13 cellular contexts compared by ENCODE assay signal in the genomic region with DNA sequence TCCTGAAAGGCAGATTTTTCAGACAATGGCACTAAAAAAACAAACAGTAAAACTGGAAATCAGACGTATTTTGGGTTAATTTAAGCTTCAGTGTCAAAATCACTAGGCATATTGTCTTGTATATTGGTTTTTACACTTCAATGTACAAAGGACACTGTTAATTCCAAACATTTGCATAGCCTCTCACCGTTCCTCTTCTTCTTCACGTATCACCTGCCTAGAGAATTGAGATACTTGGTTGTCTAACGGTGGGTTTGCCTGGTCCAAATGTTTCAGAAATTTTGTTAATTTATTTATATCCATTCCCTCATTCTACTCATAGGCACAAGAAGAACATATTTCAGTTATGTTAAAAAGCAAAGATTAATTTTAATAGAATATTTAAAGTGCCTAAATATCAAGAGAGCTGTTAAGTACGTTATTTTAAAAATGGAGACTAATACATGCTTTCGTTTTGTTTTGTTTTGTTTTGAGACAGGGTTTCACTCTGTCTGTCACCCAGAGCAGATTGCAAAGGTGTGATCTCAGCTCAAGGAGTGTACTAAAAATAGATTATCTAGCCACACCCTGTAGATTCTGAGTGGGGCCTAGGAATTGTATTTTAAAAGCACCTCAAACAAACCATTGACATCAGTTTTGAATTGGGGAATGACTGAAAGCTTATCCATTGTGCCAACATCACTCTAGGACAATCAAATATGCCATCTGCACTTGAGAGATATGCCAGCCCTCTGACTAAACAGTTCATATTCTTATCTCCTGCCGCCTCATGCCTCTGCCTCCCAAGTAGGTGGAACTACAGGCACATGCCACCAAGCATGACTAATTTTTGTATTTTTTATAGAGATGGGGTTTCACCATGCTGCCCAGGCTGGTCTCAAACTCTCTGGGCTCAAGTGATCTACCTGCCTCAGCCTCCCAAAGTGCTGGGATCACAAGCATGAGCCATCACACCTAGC. TPM values are rescaled to one million over a fixed set of nuclear protein-coding genes. Genes with fewer than 3 reads are reported as not detected.
DNase-seq lines count a peak whose midpoint lies in the region; ATAC-seq and TF ChIP-seq lines count a peak whose summit lies in the region.
"Had no signal": no experiment of that assay in that cellular context is flagged by ENCODE, and none has a peak within 500 bp of the region (broad histone marks: within the 10 kb centered on the region; RNA-seq: fewer than 3 reads in every experiment).

No MANE protein-coding gene starts in this region.

- ATAC-seq in GM19324 (IDR thresholded peaks at IDR 0.05; ENCODE audit: low FRiP score, unreplicated experiment) (peak; percentile 98), HG02884 (IDR thresholded peaks at IDR 0.05; ENCODE audit: unreplicated experiment) (peak; percentile 90), HG03521 (IDR thresholded peaks at IDR 0.05; ENCODE audit: unreplicated experiment) (peak; percentile 91), foreskin keratinocyte (no peak)

- H4K20me1 ChIP-seq in DOHH2 (ENCODE audit: control insufficient read depth, insufficient read depth, low read depth, low read length) = no peaks in the 10 kb centered on the region

- H3K79me2 ChIP-seq in DOHH2 (ENCODE audit: control insufficient read depth, low read length) = no peaks in the 10 kb centered on the region

- H3K27ac ChIP-seq in DOHH2 (ENCODE audit: low read depth, low read length) (no peak overlapping the region), foreskin keratinocyte (no peak overlapping the region)
- H3K27ac ChIP-seq: RWPE1, VCaP had no signal

- no peaks in the 10 kb centered on the region for H3K9me2 ChIP-seq in DOHH2 (replicated peaks; ENCODE audit: control insufficient read depth, low read length)

- DNase-seq in CD1c-positive myeloid dendritic cell (ENCODE audit: extremely low spot score) = no peak
- DNase-seq in foreskin keratinocyte = no peak
- DNase-seq in NCI-H526 treated with DMSO at 0.1 percent for 48 hours (lab: John Stamatoyannopoulos, UW) = no peak
- no peak for DNase-seq in NCI-H187 (lab: John Stamatoyannopoulos, UW)
- DNase-seq: activated T-cell treated with anti-CD3 and anti-CD28 coated beads, Interleukin-2, amount 50 U/mL, for 48 hours; NCI-H1105; retina had no signal

- peaks cover 13% of the 10 kb centered on the region for H3K4me1 ChIP-seq in DOHH2 (ENCODE audit: control insufficient read depth, low read length)
- H3K4me1 ChIP-seq in foreskin keratinocyte = no peaks in the 10 kb centered on the region

- no peaks in the 10 kb centered on the region for H3K27me3 ChIP-seq in DOHH2 (ENCODE audit: control insufficient read depth, low read length)
- no peaks in the 10 kb centered on the region for H3K27me3 ChIP-seq in foreskin keratinocyte

- H3K4me3 ChIP-seq in DOHH2 (ENCODE audit: low read length) = peak overlapping the region; percentile 8; the same call in 1 of the 2 replicates

- no peaks in the 10 kb centered on the region for H3F3A ChIP-seq in DOHH2 (ENCODE audit: control insufficient read depth, insufficient read depth)

- H3K4me2 ChIP-seq in DOHH2 (ENCODE audit: low read length) = peak overlapping the region; percentile 10

- H3K9me3 ChIP-seq in DOHH2 (ENCODE audit: control insufficient read depth, insufficient read depth, low read length) = no peaks in the 10 kb centered on the region

- H3K36me3 ChIP-seq in DOHH2 (ENCODE audit: control insufficient read depth, low read length) = no peaks in the 10 kb centered on the region

- no peak for TF ChIP-seq CTCF in DOHH2 (IDR thresholded peaks at IDR 0.05; ENCODE audit: low read depth, low read length, poor library complexity, severe bottlenecking)
- no peak for TF ChIP-seq CTCF in foreskin keratinocyte (conservative IDR thresholded peaks at IDR 0.05)

RNA-seq across cellular contexts. Expression of gene HGF, which starts 42.9 kb away (rescaled TPM):
- total RNA-seq in foreskin keratinocyte = not detected in 2 replicates
- polyA plus RNA-seq in foreskin keratinocyte = not detected in 2 replicates
